Comparison of ENCODE assay signal across 11 cellular contexts in genomic region chr10:112202561-112203241, GRCh38. TPM values are rescaled to one million over a fixed set of nuclear protein-coding genes. Genes with fewer than 3 reads are reported as not detected.
A peak's percentile ranks its signal among the peaks of the same experiment; 100 is the strongest.
DNase-seq lines count a peak whose midpoint lies in the region; ATAC-seq, FAIRE-seq and TF ChIP-seq lines count a peak whose summit lies in the region.
"Had no signal": no experiment of that assay in that cellular context is flagged by ENCODE, and none has a peak within 500 bp of the region (broad histone marks: within the 10 kb centered on the region; RNA-seq: fewer than 3 reads in every experiment).

No MANE protein-coding gene starts in this region.

- DNase-seq in GM18507 (ENCODE audit: extremely low spot score, insufficient read length, low read depth) (no peak), kidney tubule cell (ENCODE audit: low spot score) (peak; percentile 81), Caco-2 (no peak), KG1 (lab: John Stamatoyannopoulos, UW) (no peak), medulla oblongata (ENCODE audit: extremely low spot score) (no peak), lower leg skin (ENCODE audit: low spot score in 2 of 2) (no peak)
- DNase-seq: aorta, mesendoderm, RPMI8226 had no signal

- H3K4me3 ChIP-seq in Caco-2 (ENCODE audit: low read depth, low read length) = no peak overlapping the region
- H3K4me3 ChIP-seq in lower leg skin (ENCODE audit: low read depth, poor library complexity, severe bottlenecking) = no peak overlapping the region

- BruUV-seq in Caco-2 (replicated peaks; lab: Mats Ljungman, UMichigan) = no TSS peak

- no peak for TF ChIP-seq POLR2A in lower leg skin (IDR thresholded peaks at IDR 0.05)

- CTCF ChIA-PET in Caco-2 (lab: Charles Lee) = no interaction called here

- H3K4me1 ChIP-seq in Caco-2 = no peaks in the 10 kb centered on the region

- ATAC-seq in GM21737 (IDR thresholded peaks at IDR 0.05; ENCODE audit: unreplicated experiment) (peak; percentile 86), HG03521 (IDR thresholded peaks at IDR 0.05; ENCODE audit: unreplicated experiment) (peak; percentile 75)

- H3K27me3 ChIP-seq in Caco-2 (replicated peaks; ENCODE audit: control insufficient read depth, insufficient read depth, low read length) = no peaks in the 10 kb centered on the region

- H3K4me3 Mint-ChIP-seq in Caco-2 (ENCODE audit: unreplicated experiment) = no peak overlapping the region

- POLR2A ChIA-PET in Caco-2 (lab: Charles Lee) = no interaction called here

- no peaks in the 10 kb centered on the region for H3K9me3 Mint-ChIP-seq in Caco-2 (ENCODE audit: unreplicated experiment)

- intact Hi-C loops in Caco-2 (cut with micrococcal nuclease; ENCODE audit: unreplicated experiment) = no loop called here
- intact Hi-C loops in lower leg skin (cut with DNase I; ENCODE audit: low total_unique reads) = no loop called here

- H3K36me3 Mint-ChIP-seq in Caco-2 (ENCODE audit: insufficient read depth, unreplicated experiment) = no peaks in the 10 kb centered on the region

- no peaks in the 10 kb centered on the region for H3K9me3 ChIP-seq in Caco-2

- WGBS in lower leg skin, 2 donors = 83 to 86% methylated on average over 6 of the region's 6 CpGs

- no peaks in the 10 kb centered on the region for H3K4me1 Mint-ChIP-seq in Caco-2 (ENCODE audit: low read depth, unreplicated experiment)

- no peaks in the 10 kb centered on the region for H3K27me3 Mint-ChIP-seq in Caco-2 (ENCODE audit: insufficient read depth, unreplicated experiment)

- H3K36me3 ChIP-seq in Caco-2 (ENCODE audit: control insufficient read depth, insufficient read depth, low read length) = no peaks in the 10 kb centered on the region

- FAIRE-seq in GM18507 (lab: Jason Lieb, UNC) = peak; percentile 36

- H3K27ac Mint-ChIP-seq in Caco-2 (ENCODE audit: unreplicated experiment) = no peak overlapping the region

- TF ChIP-seq CTCF in Caco-2 (IDR thresholded peaks at IDR 0.05; ENCODE audit: insufficient read depth in 1 of 2, low read depth in 1 of 2, low read length in 1 of 2, severe bottlenecking in 1 of 2, unreplicated experiment in 1 of 2) (no peak), lower leg skin (IDR thresholded peaks at IDR 0.05) (no peak)

RNA-seq across cellular contexts. Expression of gene GPAM, which starts 19.1 kb away (rescaled TPM):
- 40.2 and 44.4 TPM in 2 replicates for total RNA-seq in Caco-2 (2022)
- total RNA-seq in lower leg skin = 1 to 10 TPM; 3.1 to 7.0 (median 4.7) TPM
